8 cellular contexts compared by ENCODE assay signal in genomic region chr7:129613016-129613337, GRCh38. TPM values are rescaled to one million over a fixed set of nuclear protein-coding genes. Genes with fewer than 3 reads are reported as not detected.
A peak's percentile ranks its signal among the peaks of the same experiment; 100 is the strongest.
DNase-seq lines count a peak whose midpoint lies in the region; ATAC-seq, FAIRE-seq and TF ChIP-seq lines count a peak whose summit lies in the region.

No MANE protein-coding gene starts in this region.

- H4K20me1 ChIP-seq in astrocyte (ENCODE audit: insufficient read depth, low read length) = peaks cover 44% of the 10 kb centered on the region

- H3K9ac ChIP-seq in astrocyte (ENCODE audit: low read length) = peak overlapping the region; percentile 93

- H3K4me1 Mint-ChIP-seq in activated naive CD4-positive, alpha-beta T cell treated with anti-CD3 and anti-CD28 coated beads for 36 hours (ENCODE audit: low read depth) = peaks cover 60% of the 10 kb centered on the region
- H3K4me1 Mint-ChIP-seq in astrocyte (ENCODE audit: low read depth, unreplicated experiment) = peaks cover 34% of the 10 kb centered on the region

- H3K36me3 Mint-ChIP-seq in activated naive CD4-positive, alpha-beta T cell treated with anti-CD3 and anti-CD28 coated beads for 36 hours (ENCODE audit: low read depth) = peaks cover 25% of the 10 kb centered on the region
- H3K36me3 Mint-ChIP-seq in astrocyte (ENCODE audit: low read depth, unreplicated experiment) = peaks cover 4% of the 10 kb centered on the region

- intact Hi-C loops in activated naive CD4-positive, alpha-beta T cell treated with anti-CD3 and anti-CD28 coated beads for 36 hours (cut with micrococcal nuclease) = loop anchor here (10.0 kb wide), 1 partner anchor 388 kb away; the partner anchor contains the start of gene AHCYL2
- intact Hi-C loops in right lobe of liver (cut with DNase I) = no loop called here
- intact Hi-C loops in transverse colon (cut with DNase I; ENCODE audit: low total_unique reads) = no loop called here

- peak overlapping the region; percentile 84 for H3K4me3 Mint-ChIP-seq in activated naive CD4-positive, alpha-beta T cell treated with anti-CD3 and anti-CD28 coated beads for 36 hours
- peak overlapping the region; percentile 98 for H3K4me3 Mint-ChIP-seq in astrocyte (ENCODE audit: unreplicated experiment)

- CTCF ChIA-PET in activated naive CD4-positive, alpha-beta T cell treated with anti-CD3 and anti-CD28 coated beads for 36 hours (lab: Charles Lee) = interaction anchor here (0.7 to 2.5 kb wide), 13 partner anchors 8 to 351 kb away, joined by 3 to 14 read pairs (median 5); no protein-coding TSS in a partner anchor

- FAIRE-seq in astrocyte (lab: Jason Lieb, UNC) (no peak), GM19239 (lab: Jason Lieb, UNC) (no peak)

- H3K4me1 ChIP-seq in astrocyte (ENCODE audit: insufficient read depth, low read length) (peaks cover 13% of the 10 kb centered on the region), right lobe of liver (peaks cover 0 to 9% (median 4%) of the 10 kb centered on the region in 4 donors), transverse colon (peaks cover 7 to 67% (median 41%) of the 10 kb centered on the region in 4 donors)

- ATAC-seq in right lobe of liver = no peak
- no peak for ATAC-seq in HG02840 (IDR thresholded peaks at IDR 0.05; ENCODE audit: low FRiP score, unreplicated experiment)

- peak overlapping the region; percentile 87 for H3K27ac Mint-ChIP-seq in activated naive CD4-positive, alpha-beta T cell treated with anti-CD3 and anti-CD28 coated beads for 36 hours
- peak overlapping the region; percentile 85 for H3K27ac Mint-ChIP-seq in astrocyte (ENCODE audit: unreplicated experiment)

- no peak overlapping the region for H2AFZ ChIP-seq in astrocyte (ENCODE audit: low read depth, low read length)

- no peaks in the 10 kb centered on the region for H3K27me3 ChIP-seq in astrocyte (ENCODE audit: insufficient read depth, low read length)
- H3K27me3 ChIP-seq in right lobe of liver = no peaks in the 10 kb centered on the region
- no peaks in the 10 kb centered on the region for H3K27me3 ChIP-seq in transverse colon

- peak overlapping the region; percentile 82 for H3K4me3 ChIP-seq in astrocyte (ENCODE audit: insufficient read depth, low read depth, low read length)
- peak overlapping the region; percentile 88 to 92 (median 91) for H3K4me3 ChIP-seq in right lobe of liver
- H3K4me3 ChIP-seq in transverse colon = peak overlapping the region; percentile 66 to 92 (median 66)

- no peaks in the 10 kb centered on the region for H3K9me3 Mint-ChIP-seq in activated naive CD4-positive, alpha-beta T cell treated with anti-CD3 and anti-CD28 coated beads for 36 hours
- no peaks in the 10 kb centered on the region for H3K9me3 Mint-ChIP-seq in astrocyte (ENCODE audit: unreplicated experiment)

- in situ Hi-C loops in transverse colon (cut with MboI; ENCODE audit: low pct_ligation_motif_present in 1 of 4, low pct_unique_long_range_greater_than_20kb in 1 of 4, low sequenced_read_pairs in 3 of 4) = no loop called here

- no peaks in the 10 kb centered on the region for H3K36me3 ChIP-seq in astrocyte (ENCODE audit: insufficient read depth, low read length)
- no peaks in the 10 kb centered on the region for H3K36me3 ChIP-seq in right lobe of liver
- H3K36me3 ChIP-seq in transverse colon = no peaks in the 10 kb centered on the region

- H3K4me2 ChIP-seq in astrocyte (ENCODE audit: low read length) = peak overlapping the region; percentile 93

- TF ChIP-seq EP300 in transverse colon (IDR thresholded peaks at IDR 0.05; ENCODE audit: low read depth) = no peak

- no peak for TF ChIP-seq CTCF in astrocyte (IDR thresholded peaks at IDR 0.05; ENCODE audit: insufficient read depth, low read depth, low read length)
- TF ChIP-seq CTCF in right lobe of liver (IDR thresholded peaks at IDR 0.05) = peak in 1 of 4 donors; percentile 3
- no peak for TF ChIP-seq CTCF in transverse colon (IDR thresholded peaks at IDR 0.05)

- H3K79me2 ChIP-seq in astrocyte (ENCODE audit: insufficient read depth, low read length) = peaks cover 80% of the 10 kb centered on the region

- H3K27ac ChIP-seq in astrocyte (ENCODE audit: low read depth, low read length) (peak overlapping the region; percentile 95), right lobe of liver (peak overlapping the region in 1 of 3 donors; percentile 82), transverse colon (peak overlapping the region; percentile 90 to 98 (median 95))

- H3K9me3 ChIP-seq in astrocyte (ENCODE audit: insufficient read depth, low read depth, low read length) (no peaks in the 10 kb centered on the region), right lobe of liver (no peaks in the 10 kb centered on the region), transverse colon (no peaks in the 10 kb centered on the region)

- no peak for DNase-seq in activated naive CD4-positive, alpha-beta T cell treated with anti-CD3 and anti-CD28 coated beads for 36 hours
- DNase-seq in activated naive CD4-positive, alpha-beta T cell (lab: John Stamatoyannopoulos, UW) = no peak
- DNase-seq in astrocyte (ENCODE audit: low read depth) = no peak
- no peak for DNase-seq in right lobe of liver
- DNase-seq in transverse colon = no peak
- DNase-seq in GM19239 (ENCODE audit: insufficient read length, low spot score) = no peak
- DNase-seq in NCI-H1417 (lab: John Stamatoyannopoulos, UW) = no peak

- TF ChIP-seq POLR2A in right lobe of liver (IDR thresholded peaks at IDR 0.05) (no peak), transverse colon (IDR thresholded peaks at IDR 0.05) (no peak)

- WGBS in right lobe of liver (ENCODE audit: insufficient coverage, low coverage, low lambda C conversion rate, missing lambda C conversion rate) = 7% methylated on average over 5 of the region's 5 CpGs
- WGBS in transverse colon (ENCODE audit: low coverage in 1 of 2), 2 donors = 16 to 33% methylated on average over 3 to 5 of the region's 5 CpGs

- H3K27me3 Mint-ChIP-seq in activated naive CD4-positive, alpha-beta T cell treated with anti-CD3 and anti-CD28 coated beads for 36 hours (ENCODE audit: low read depth) = no peaks in the 10 kb centered on the region
- no peaks in the 10 kb centered on the region for H3K27me3 Mint-ChIP-seq in astrocyte (ENCODE audit: low read depth, unreplicated experiment)

RNA-seq across cellular contexts. Expression of gene NRF1, which starts 1.5 kb away (rescaled TPM):
- 10 to 100 TPM; 18.5 to 21.5 TPM for total RNA-seq in activated naive CD4-positive, alpha-beta T cell treated with anti-CD3 and anti-CD28 coated beads for 36 hours
- total RNA-seq in astrocyte (11.7 and 12.7 TPM in 2 replicates), right lobe of liver (1 to 10 TPM; 3.9 to 6.8 (median 5.3) TPM), transverse colon (10 to 100 TPM; 11.6 to 21.5 (median 15.3) TPM)
